ENCODE assay signal across 9 cellular contexts in genomic region chr6:53426544-53427270, GRCh38.
A peak's percentile ranks its signal among the peaks of the same experiment; 100 is the strongest.
DNase-seq lines count a peak whose midpoint lies in the region; ATAC-seq lines count a peak whose summit lies in the region.
"Had no signal": no experiment of that assay in that cellular context is flagged by ENCODE, and none has a peak within 500 bp of the region (broad histone marks: within the 10 kb centered on the region; RNA-seq: fewer than 3 reads in every experiment).

No MANE protein-coding gene starts in this region.

- peaks cover 40% of the 10 kb centered on the region for H3K4me1 Mint-ChIP-seq in activated T-cell treated with anti-CD3 and anti-CD28 coated beads, Interleukin-2, amount 50 U/mL, for 24 hours (ENCODE audit: low read depth)
- H3K4me1 Mint-ChIP-seq in memory B cell: peaks cover 30% of the 10 kb centered on the region

- DNase-seq in activated T-cell treated with anti-CD3 and anti-CD28 coated beads, Interleukin-2, amount 50 U/mL, for 24 hours: no peak
- DNase-seq in activated T-cell treated with anti-CD3 and anti-CD28 coated beads for 4 hours (no peak), memory B cell (ENCODE audit: low spot score in 2 of 2) (no peak), T-helper 9 cell (no peak), G401 (ENCODE audit: low spot score) (no peak), NCI-H748 treated with DMSO at 0.1 percent for 48 hours (lab: John Stamatoyannopoulos, UW) (no peak)
- DNase-seq: activated CD4-positive, alpha-beta T cell treated with anti-CD3 and anti-CD28 coated beads for 4 hours had no signal

- no peak overlapping the region for H3K4me3 Mint-ChIP-seq in activated T-cell treated with anti-CD3 and anti-CD28 coated beads, Interleukin-2, amount 50 U/mL, for 24 hours
- peak overlapping the region; percentile 63 for H3K4me3 Mint-ChIP-seq in memory B cell

- ATAC-seq in GM21529 (IDR thresholded peaks at IDR 0.05; ENCODE audit: unreplicated experiment) (peak; percentile 94), HG03159 (IDR thresholded peaks at IDR 0.05; ENCODE audit: unreplicated experiment) (peak; percentile 92), memory B cell (ENCODE audit: low read depth) (peak; percentile 57)

- H3K27ac Mint-ChIP-seq in activated T-cell treated with anti-CD3 and anti-CD28 coated beads, Interleukin-2, amount 50 U/mL, for 24 hours: peak overlapping the region; percentile 62
- peak overlapping the region; percentile 68 for H3K27ac Mint-ChIP-seq in memory B cell

- no peaks in the 10 kb centered on the region for H3K36me3 Mint-ChIP-seq in activated T-cell treated with anti-CD3 and anti-CD28 coated beads, Interleukin-2, amount 50 U/mL, for 24 hours (ENCODE audit: low read depth)
- H3K36me3 Mint-ChIP-seq in memory B cell: no peaks in the 10 kb centered on the region

- peaks cover 13% of the 10 kb centered on the region for H3K27me3 Mint-ChIP-seq in activated T-cell treated with anti-CD3 and anti-CD28 coated beads, Interleukin-2, amount 50 U/mL, for 24 hours
- H3K27me3 Mint-ChIP-seq in memory B cell: no peaks in the 10 kb centered on the region

- in situ Hi-C loops in G401 (cut with HindIII; ENCODE audit: low sequenced_read_pairs): no loop called here

- H3K9me3 Mint-ChIP-seq in activated T-cell treated with anti-CD3 and anti-CD28 coated beads, Interleukin-2, amount 50 U/mL, for 24 hours: no peaks in the 10 kb centered on the region
- no peaks in the 10 kb centered on the region for H3K9me3 Mint-ChIP-seq in memory B cell
